ENCODE assay signal across 8 cellular contexts in genomic region chr10:112375721-112376577, GRCh38. TPM values are rescaled to one million over a fixed set of nuclear protein-coding genes. Genes with fewer than 3 reads are reported as not detected.
A peak's percentile ranks its signal among the peaks of the same experiment; 100 is the strongest.
DNase-seq lines count a peak whose midpoint lies in the region; ATAC-seq, FAIRE-seq and TF ChIP-seq lines count a peak whose summit lies in the region.

No MANE protein-coding gene starts in this region.

- H3K4me1 ChIP-seq in endothelial cell of umbilical vein (ENCODE audit: control insufficient read depth, extremely low read depth, insufficient read depth, low read length) (peaks cover 28% of the 10 kb centered on the region), aorta (ENCODE audit: control insufficient read depth in 1 of 2, insufficient read depth in 2 of 2, low read length in 2 of 2) (no peaks in the 10 kb centered on the region)

- H3K27ac Mint-ChIP-seq in natural killer cell treated with Interleukin-12 subunit alpha and Interleukin-12 subunit beta and Interleukin-15 and Interleukin-18, amount 100 ng/mL, for 72 hours = peak overlapping the region; percentile 99 to 100

- H3K27me3 ChIP-seq in endothelial cell of umbilical vein (ENCODE audit: control insufficient read depth in 2 of 2, insufficient read depth in 2 of 2, low read length in 2 of 2) = no peaks in the 10 kb centered on the region
- H3K27me3 ChIP-seq in aorta (ENCODE audit: control insufficient read depth in 1 of 2, insufficient read depth in 2 of 2, low read length in 1 of 2) = no peaks in the 10 kb centered on the region

- H3K4me1 Mint-ChIP-seq in natural killer cell treated with Interleukin-12 subunit alpha and Interleukin-12 subunit beta and Interleukin-15 and Interleukin-18, amount 100 ng/mL, for 72 hours (ENCODE audit: low read depth in 2 of 2) = peaks cover 58 to 59% of the 10 kb centered on the region in 2 donors

- no peak overlapping the region for H3K27ac ChIP-seq in endothelial cell of umbilical vein (ENCODE audit: insufficient read depth, low read depth, low read length)
- H3K27ac ChIP-seq in aorta (ENCODE audit: low read depth in 1 of 2, low read length in 2 of 2) = no peak overlapping the region

- 49 to 50% methylated on average over 24 of the region's 24 CpGs for WGBS in aorta, 2 donors

- peaks cover 28% of the 10 kb centered on the region for H3K36me3 Mint-ChIP-seq in natural killer cell treated with Interleukin-12 subunit alpha and Interleukin-12 subunit beta and Interleukin-15 and Interleukin-18, amount 100 ng/mL, for 72 hours

- H2AFZ ChIP-seq in endothelial cell of umbilical vein (ENCODE audit: low read depth, low read length) = peak overlapping the region; percentile 97

- H3K4me2 ChIP-seq in endothelial cell of umbilical vein (ENCODE audit: insufficient read depth, low read length) = peak overlapping the region; percentile 3

- H3K4me3 Mint-ChIP-seq in natural killer cell treated with Interleukin-12 subunit alpha and Interleukin-12 subunit beta and Interleukin-15 and Interleukin-18, amount 100 ng/mL, for 72 hours = peak overlapping the region; percentile 97

- H3K9me1 ChIP-seq in endothelial cell of umbilical vein (replicated peaks; ENCODE audit: control insufficient read depth, extremely low read depth, insufficient read depth, low read length) = no peaks in the 10 kb centered on the region

- H3K4me3 ChIP-seq in endothelial cell of umbilical vein (replicated peaks in 1 of 3; ENCODE audit: insufficient read depth in 1 of 3, low read depth in 1 of 3, low read length in 3 of 3) (no peak overlapping the region), aorta (ENCODE audit: low read length in 2 of 2) (peak overlapping the region in 1 of 2 donors; percentile 10)

- H3K9me3 Mint-ChIP-seq in natural killer cell treated with Interleukin-12 subunit alpha and Interleukin-12 subunit beta and Interleukin-15 and Interleukin-18, amount 100 ng/mL, for 72 hours = peaks cover 2% of the 10 kb centered on the region

- POLR2A ChIA-PET in endothelial cell of umbilical vein (lab: Charles Lee) = no interaction called here

- intact Hi-C loops in endothelial cell of umbilical vein (cut with micrococcal nuclease) = loop anchor here (1.0 kb wide), 1 partner anchor 14 kb away; no protein-coding TSS in a partner anchor
- intact Hi-C loops in aorta (cut with DNase I) = no loop called here

- no peak for TF ChIP-seq POLR2A in endothelial cell of umbilical vein (IDR thresholded peaks at IDR 0.05; ENCODE audit: low read depth, low read length)

- H3K9ac ChIP-seq in endothelial cell of umbilical vein (replicated peaks; ENCODE audit: extremely low read depth, insufficient read depth, low read length) = peak overlapping the region; percentile 12

- TF ChIP-seq CTCF in endothelial cell of umbilical vein (IDR thresholded peaks at IDR 0.05; ENCODE audit: extremely low read depth in 1 of 2, insufficient read depth in 1 of 2, low read depth in 1 of 2, low read length in 2 of 2) = no peak

- H3K36me3 ChIP-seq in endothelial cell of umbilical vein (ENCODE audit: control insufficient read depth in 2 of 2, extremely low read depth in 1 of 2, insufficient read depth in 2 of 2, low read length in 2 of 2) = no peaks in the 10 kb centered on the region
- H3K36me3 ChIP-seq in aorta (ENCODE audit: control insufficient read depth in 1 of 2, insufficient read depth in 2 of 2, low read length in 1 of 2) = no peaks in the 10 kb centered on the region

- H3K79me2 ChIP-seq in endothelial cell of umbilical vein (ENCODE audit: control insufficient read depth, insufficient read depth, low read length) = no peaks in the 10 kb centered on the region

- no peaks in the 10 kb centered on the region for H3K27me3 Mint-ChIP-seq in natural killer cell treated with Interleukin-12 subunit alpha and Interleukin-12 subunit beta and Interleukin-15 and Interleukin-18, amount 100 ng/mL, for 72 hours

- no peaks in the 10 kb centered on the region for H3K9me3 ChIP-seq in endothelial cell of umbilical vein (replicated peaks; ENCODE audit: control insufficient read depth, insufficient read depth, low read length)
- no peaks in the 10 kb centered on the region for H3K9me3 ChIP-seq in aorta (ENCODE audit: control insufficient read depth, low read length)

- DNase-seq in ELR (ENCODE audit: low read depth) (peak; percentile 71), KG1 (lab: John Stamatoyannopoulos, UW) (peak; percentile 71), endothelial cell of umbilical vein (ENCODE audit: low read depth, low spot score) (peak; percentile 45), aorta (peak in 1 of 2 donors; percentile 61), DMS 273 treated with DMSO at 0.1 percent for 48 hours (lab: John Stamatoyannopoulos, UW) (no peak)
- peak; percentile 32 to 45 for DNase-seq in activated CD4-positive, alpha-beta T cell treated with anti-CD3 and anti-CD28 coated beads for 4 hours
- DNase-seq in natural killer cell treated with Interleukin-12 subunit alpha and Interleukin-12 subunit beta and Interleukin-15 and Interleukin-18, amount 100 ng/mL, for 72 hours (ENCODE audit: low spot score) = peak; percentile 79

- peak; percentile 76 for FAIRE-seq in endothelial cell of umbilical vein (lab: Jason Lieb, UNC)

- dilution Hi-C loops in endothelial cell of umbilical vein (cut with MboI; ENCODE audit: extremely low pct_ligation_motif_present, low sequenced_read_pairs) = no loop called here

- CTCF ChIA-PET in endothelial cell of umbilical vein (lab: Charles Lee) = interaction anchor here (1.2 to 3.9 kb wide), 6 partner anchors 8 to 96 kb away, joined by 3 to 22 read pairs (median 5); no protein-coding TSS in a partner anchor

- no peaks in the 10 kb centered on the region for H4K20me1 ChIP-seq in endothelial cell of umbilical vein (replicated peaks; ENCODE audit: control insufficient read depth, extremely low read depth, insufficient read depth, low read length)

- ATAC-seq in GM21515 (IDR thresholded peaks at IDR 0.05; ENCODE audit: unreplicated experiment) (peak; percentile 89), aorta (ENCODE audit: low FRiP score) (peak; percentile 85)
- peak; percentile 89 to 93 for ATAC-seq in natural killer cell treated with Interleukin-12 subunit alpha and Interleukin-12 subunit beta and Interleukin-15 and Interleukin-18, amount 100 ng/mL, for 72 hours

- no TSS peak for BruUV-seq in endothelial cell of umbilical vein (replicated peaks; lab: Mats Ljungman, UMichigan)

TF ChIP-seq in endothelial cell of umbilical vein, 7 proteins besides CTCF, POLR2A, EP300 and RAD21:
- TF ChIP-seq POLR2AphosphoS5 (IDR thresholded peaks at IDR 0.05; ENCODE audit: insufficient read depth, low read depth, low read length) = no peak
- TF ChIP-seq EZH2 (IDR thresholded peaks at IDR 0.05; ENCODE audit: borderline replicate concordance, low read depth, low read length, severe bottlenecking) = no peak
- TF ChIP-seq JUN (IDR thresholded peaks at IDR 0.05; ENCODE audit: borderline replicate concordance, insufficient read depth, insufficient read length, low read depth) = no peak
- TF ChIP-seq MAX (IDR thresholded peaks at IDR 0.05; ENCODE audit: insufficient read depth, insufficient read length) = no peak
- no peak for TF ChIP-seq GATA2 (IDR thresholded peaks at IDR 0.05; ENCODE audit: insufficient read depth, insufficient read length, low read depth, low read length)
- TF ChIP-seq MYC (IDR thresholded peaks at IDR 0.05; ENCODE audit: low read depth, low read length) = no peak
- TF ChIP-seq FOS (IDR thresholded peaks at IDR 0.05; ENCODE audit: borderline replicate concordance, insufficient read depth, low read length) = no peak

RNA-seq across cellular contexts. Expression of gene ACSL5, which starts 2.0 kb away (rescaled TPM):
- total RNA-seq in endothelial cell of umbilical vein (0.76 and 2.1 TPM in 2 replicates), aorta (10 to 100 TPM; 13.4 to 18.4 TPM)
- polyA plus RNA-seq in endothelial cell of umbilical vein (1.4 and 1.5 TPM in 2 replicates), aorta (10 to 100 TPM in 1 of 2 donors, under 1 TPM in 1; 0.92 to 18.7 TPM)
- polyA plus RNA-seq in endothelial cell of umbilical vein (2011; cell fraction: cytosol; rRNA removed) = 1.3 TPM in 2 replicates
- 3.4 TPM in 2 replicates for polyA plus RNA-seq in endothelial cell of umbilical vein (2011; cell fraction: nucleus; rRNA removed)
- 1.2 and 1.3 TPM in 2 replicates for polyA plus RNA-seq in endothelial cell of umbilical vein (2012)
- polyA minus RNA-seq in endothelial cell of umbilical vein = 1.7 and 6.0 TPM in 2 replicates
- 18.0 TPM for polyA minus RNA-seq in endothelial cell of umbilical vein (2011; cell fraction: cytosol; rRNA and poly(A)+ RNA removed)
- 0.63 and 1.4 TPM in 2 replicates for polyA minus RNA-seq in endothelial cell of umbilical vein (2011; cell fraction: nucleus; rRNA and poly(A)+ RNA removed)
- 100 to 1,000 TPM in 1 of 2 donors, 10 to 100 TPM in 1; 85.4 to 111 TPM for total RNA-seq in natural killer cell treated with Interleukin-12 subunit alpha and Interleukin-12 subunit beta and Interleukin-15 and Interleukin-18, amount 100 ng/mL, for 72 hours

Comparison
In these comparisons a context has a peak if more than half of its experiments do, and no peak if none do; other contexts are left out.
1. RNA of gene ACSL5, which starts 2.0 kb away (total RNA-seq): 85.4 to 111 TPM in natural killer cell treated with Interleukin-12 subunit alpha and Interleukin-12 subunit beta and Interleukin-15 and Interleukin-18, amount 100 ng/mL, for 72 hours; 13.4 to 18.4 TPM in aorta and 0.76 to 2.1 TPM in endothelial cell of umbilical vein; every median in the first group is over 4 times any median in the second.
2. Peak in every context shown above with its lines, with median percentiles within 50 percentile points of each other: ATAC-seq.